Comparison of ENCODE assay signal across 8 cellular contexts in the genomic region with DNA sequence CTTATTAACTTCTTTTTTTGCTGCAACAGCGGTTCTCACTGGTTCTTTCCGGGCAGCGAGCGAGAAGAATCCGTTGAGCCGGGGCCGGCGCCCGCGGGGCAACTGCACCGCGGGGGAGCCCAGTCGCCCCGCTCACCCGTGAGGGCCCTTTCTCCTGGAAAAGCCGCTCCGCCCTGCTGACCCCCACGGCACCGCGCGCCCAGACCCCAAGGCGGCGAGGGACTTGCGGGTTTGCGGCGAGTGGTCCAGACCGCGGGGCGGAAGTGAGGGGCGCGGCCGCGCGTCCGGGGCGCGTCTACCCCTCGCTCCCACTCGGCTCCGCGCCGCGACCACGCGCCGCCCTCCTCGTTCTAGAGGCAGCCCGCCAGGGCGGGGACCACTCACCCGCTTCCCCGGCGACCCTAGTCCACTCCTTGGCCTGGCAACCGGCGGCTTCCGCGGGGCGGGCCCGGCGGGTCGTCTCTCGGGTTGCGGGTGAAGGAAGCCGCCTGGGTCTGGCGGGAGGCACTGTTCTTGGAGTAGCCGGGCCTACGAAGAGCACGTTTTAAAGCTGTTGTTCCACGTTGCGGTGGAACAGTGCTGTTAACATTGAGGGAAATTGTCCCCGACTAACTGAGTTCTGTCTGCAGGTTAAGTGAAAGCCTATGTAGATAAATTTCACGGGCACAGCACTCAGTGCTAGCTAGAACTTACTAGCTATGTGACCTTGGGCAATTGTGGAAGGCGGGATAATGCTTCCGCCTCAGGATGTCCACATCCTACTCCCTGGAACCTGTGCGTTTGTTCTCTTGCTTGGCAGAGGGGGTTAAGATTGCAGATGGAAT. TPM values are rescaled to one million over a fixed set of nuclear protein-coding genes. Genes with fewer than 3 reads are reported as not detected.
DNase-seq lines count a peak whose midpoint lies in the region; ATAC-seq, FAIRE-seq and TF ChIP-seq lines count a peak whose summit lies in the region.

A gene with protein sequence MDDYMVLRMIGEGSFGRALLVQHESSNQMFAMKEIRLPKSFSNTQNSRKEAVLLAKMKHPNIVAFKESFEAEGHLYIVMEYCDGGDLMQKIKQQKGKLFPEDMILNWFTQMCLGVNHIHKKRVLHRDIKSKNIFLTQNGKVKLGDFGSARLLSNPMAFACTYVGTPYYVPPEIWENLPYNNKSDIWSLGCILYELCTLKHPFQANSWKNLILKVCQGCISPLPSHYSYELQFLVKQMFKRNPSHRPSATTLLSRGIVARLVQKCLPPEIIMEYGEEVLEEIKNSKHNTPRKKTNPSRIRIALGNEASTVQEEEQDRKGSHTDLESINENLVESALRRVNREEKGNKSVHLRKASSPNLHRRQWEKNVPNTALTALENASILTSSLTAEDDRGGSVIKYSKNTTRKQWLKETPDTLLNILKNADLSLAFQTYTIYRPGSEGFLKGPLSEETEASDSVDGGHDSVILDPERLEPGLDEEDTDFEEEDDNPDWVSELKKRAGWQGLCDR (minus strand): TSS at position 439 of the 824 bp plus-strand sequence. CDS start 3,406 bp downstream, outside the sequence.

- no peaks in the 10 kb centered on the region for H3K36me3 Mint-ChIP-seq in T-cell

- TF ChIP-seq POLR2A in H54 (IDR thresholded peaks at IDR 0.05; ENCODE audit: low read depth, low read length), result 0 out of 2 replicates have a peak, but pooled peaks have one; percentile 11
- peak in 2 of 4 donors; percentile 30 to 52 for TF ChIP-seq POLR2A in upper lobe of left lung (IDR thresholded peaks at IDR 0.05)

- no peak for TF ChIP-seq CTCF in left ventricle myocardium inferior (IDR thresholded peaks at IDR 0.05; ENCODE audit: borderline replicate concordance)
- TF ChIP-seq CTCF in upper lobe of left lung (IDR thresholded peaks at IDR 0.05), result peak in 2 of 6 experiments; percentile 7 to 22

- peak; percentile 74 to 82 (median 81) for ATAC-seq in T-cell (replicated peaks in 1 of 4)
- ATAC-seq in upper lobe of left lung (ENCODE audit: low FRiP score in 2 of 2), result peak; percentile 89 to 92

- H3K4me1 ChIP-seq in left ventricle myocardium inferior, result peaks cover 49% of the 10 kb centered on the region
- peaks cover 17 to 40% (median 27%) of the 10 kb centered on the region in 4 donors for H3K4me1 ChIP-seq in upper lobe of left lung

- POLR2A ChIA-PET in T-cell (lab: Charles Lee), result interaction anchor here in 1 of 2 donors (0.8 kb wide), 1 partner anchor 46 kb away, joined by 6 read pairs; no protein-coding TSS in a partner anchor

- in situ Hi-C loops in G401 (cut with HindIII; ENCODE audit: low sequenced_read_pairs), result no loop called here

- H3K27ac ChIP-seq in angular gyrus (ENCODE audit: low read depth, low read length) (peak within 1 kb of the TSS; percentile 83), left ventricle myocardium inferior (replicated peaks) (peak within 1 kb of the TSS; percentile 94), upper lobe of left lung (peak within 1 kb of the TSS; percentile 85 to 96 (median 91))

- CTCF ChIA-PET in T-cell (lab: Charles Lee), result interaction anchor here in 1 of 2 donors (0.7 kb wide), 1 partner anchor 333 kb away, joined by 3 read pairs; no protein-coding TSS in a partner anchor

- intact Hi-C loops in left ventricle myocardium inferior (cut with micrococcal nuclease), result no loop called here
- intact Hi-C loops in posterior vena cava (cut with DNase I), result loop anchor here in 1 of 2 donors (1.0 kb wide), 1 partner anchor 21 kb away; no protein-coding TSS in a partner anchor

- H3K27ac Mint-ChIP-seq in T-cell, result peak within 1 kb of the TSS; percentile 66 to 90

- no peaks in the 10 kb centered on the region for H3K36me3 ChIP-seq in left ventricle myocardium inferior
- peaks cover 0 to 5% (median 0%) of the 10 kb centered on the region in 4 donors for H3K36me3 ChIP-seq in upper lobe of left lung

- H3K27me3 Mint-ChIP-seq in T-cell, result no peaks in the 10 kb centered on the region

- H3K4me3 Mint-ChIP-seq in T-cell, result peak within 1 kb of the TSS; percentile 76 to 87 (median 85)

- H3K27me3 ChIP-seq in left ventricle myocardium inferior (ENCODE audit: low read depth) (no peaks in the 10 kb centered on the region), upper lobe of left lung (no peaks in the 10 kb centered on the region)

- H3K4me3 ChIP-seq in left ventricle myocardium inferior (peak within 1 kb of the TSS; percentile 96), upper lobe of left lung (peak within 1 kb of the TSS; percentile 85 to 96 (median 88))

- peaks cover 31 to 46% (median 45%) of the 10 kb centered on the region in 3 donors for H3K4me1 Mint-ChIP-seq in T-cell

- FAIRE-seq in H54 (lab: Jason Lieb, UNC), result no peak

- H3K9me3 Mint-ChIP-seq in T-cell, result no peaks in the 10 kb centered on the region

- TF ChIP-seq EP300 in upper lobe of left lung (IDR thresholded peaks at IDR 0.05), result no peak

- WGBS in upper lobe of left lung, 2 donors, result 6 to 21% methylated on average over 9 to 31 of the region's 74 CpGs

- no peaks in the 10 kb centered on the region for H3K9me3 ChIP-seq in left ventricle myocardium inferior (replicated peaks)
- H3K9me3 ChIP-seq in upper lobe of left lung, result no peaks in the 10 kb centered on the region

- DNase-seq in G401 (ENCODE audit: low spot score) (peak; percentile 64), H54 (ENCODE audit: insufficient read length, low spot score) (peak; percentile 44), M059J (ENCODE audit: low read depth) (peak; percentile 51), T-cell (peak in 33 of 34 experiments; percentile 19 to 56 (median 38)), left ventricle myocardium inferior (peak; percentile 75), posterior vena cava (ENCODE audit: low spot score) (peak; percentile 90), upper lobe of left lung (peak; percentile 75 to 93)

RNA-seq across cellular contexts. Expression of the gene that starts here (rescaled TPM):
- total RNA-seq in G401 (2014; rRNA removed; shearing (Covaris generic)), result 22.2 and 22.5 TPM in 2 replicates
- total RNA-seq in M059J (2014; rRNA removed; shearing (Covaris generic)), result 2.2 and 4.2 TPM in 2 replicates
- total RNA-seq in T-cell (1 to 10 TPM; 2.8 to 7.9 (median 4.3) TPM), left ventricle myocardium inferior (4.3 TPM), posterior vena cava (10 to 100 TPM; 12.2 to 17.3 TPM), upper lobe of left lung (10 to 100 TPM in 3 of 6 donors, 1 to 10 TPM in 3; 4.4 to 34.6 (median 13.7) TPM)

Comparison
In these comparisons a context has a peak if more than half of its experiments do, and no peak if none do; other contexts are left out.
1. Peak in every context shown above with its lines: DNase-seq, ATAC-seq, H3K4me3 ChIP-seq and H3K27ac ChIP-seq.
2. DNase-seq: peak in every context shown above with its lines; median percentile 90 in posterior vena cava; 84 in upper lobe of left lung; 75 in left ventricle myocardium inferior; 64 in G401; 51 in M059J; 44 in H54; 38 in T-cell.